In the genomic region with DNA sequence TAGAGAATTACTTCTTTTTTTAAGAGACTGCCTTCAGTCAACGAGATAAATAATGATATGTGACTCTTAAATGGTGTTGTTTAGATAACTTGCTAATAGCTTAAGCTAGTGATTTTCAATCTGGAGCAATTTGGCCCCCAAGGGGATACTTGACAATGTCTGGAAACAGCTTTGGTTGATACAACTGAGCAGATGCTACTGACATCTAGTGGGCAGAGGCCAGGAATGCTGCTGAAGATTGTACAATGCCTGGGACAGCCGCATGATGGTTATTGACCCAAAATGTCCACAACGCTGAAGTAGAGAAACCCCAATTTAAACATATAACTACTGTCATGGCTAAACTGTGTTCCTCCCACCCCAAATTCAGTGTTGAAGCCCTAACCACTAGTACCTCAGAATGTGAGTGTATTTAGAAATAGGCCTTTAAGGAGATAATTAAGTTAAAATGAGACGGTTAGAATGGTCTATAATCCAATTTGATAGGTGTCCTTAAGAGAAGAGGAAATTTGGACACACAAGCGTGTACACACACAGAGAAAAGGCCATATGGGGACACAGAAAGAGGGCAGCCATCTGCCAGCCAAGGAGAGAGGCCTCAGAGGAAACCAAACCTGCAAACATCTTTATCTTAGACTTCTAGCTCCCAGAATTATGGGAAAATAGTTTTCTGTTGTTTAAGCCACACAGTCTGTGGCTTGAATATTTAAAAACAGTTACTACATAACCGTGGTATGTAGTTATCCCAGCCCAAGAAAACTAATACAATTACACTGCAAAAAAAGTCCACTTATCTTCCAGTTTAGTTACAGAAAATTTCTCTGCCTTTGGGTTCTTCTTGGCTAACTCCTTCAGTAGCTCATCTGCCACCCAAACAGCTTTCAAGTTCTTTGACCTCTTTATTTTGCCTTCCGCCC, we compare ENCODE assay signal across 10 cellular contexts. TPM values are rescaled to one million over a fixed set of nuclear protein-coding genes. Genes with fewer than 3 reads are reported as not detected.
DNase-seq lines count a peak whose midpoint lies in the region; TF ChIP-seq lines count a peak whose summit lies in the region.
"Had no signal": no experiment of that assay in that cellular context is flagged by ENCODE, and none has a peak within 500 bp of the region (broad histone marks: within the 10 kb centered on the region; RNA-seq: fewer than 3 reads in every experiment).

No MANE protein-coding gene starts in this region.

- H3K4me3 ChIP-seq in MM.1S (ENCODE audit: low read length): no peak overlapping the region
- H3K4me3 ChIP-seq in cardiac muscle cell: no peak overlapping the region
- H3K4me3 ChIP-seq: BLaER1 treated with 17β-estradiol and CSF1 and Interleukin-3, amounts not matched to agents 10 nM and 100 nM; skin epidermis had no signal

- H3K4me1 ChIP-seq in MM.1S (ENCODE audit: low read length) (no peaks in the 10 kb centered on the region), cardiac muscle cell (ENCODE audit: low read depth) (no peaks in the 10 kb centered on the region)
- H3K4me1 ChIP-seq: BLaER1 treated with 17β-estradiol and CSF1 and Interleukin-3, amounts not matched to agents 10 nM and 100 nM had no signal

- H3K27ac ChIP-seq in MM.1S (ENCODE audit: low read length) (no peak overlapping the region), cardiac muscle cell (no peak overlapping the region)
- H3K27ac ChIP-seq: BLaER1 treated with 17β-estradiol and CSF1 and Interleukin-3, amounts not matched to agents 10 nM and 100 nM; skin epidermis had no signal

- CTCF ChIA-PET in HEK293T (lab: Yijun Ruan, JAX): interaction anchor here (0.6 to 3.8 kb wide), 14 partner anchors 12 to 300 kb away, joined by 3 to 55 read pairs (median 4); partner anchors contain the start of genes DOP1A, PRSS35 and UBE3D
- CTCF ChIA-PET in activated naive CD4-positive, alpha-beta T cell treated with anti-CD3 and anti-CD28 coated beads, Interleukin-2, amount 10 ng/mL, durations not matched to agents 7 days and 5 days (lab: Charles Lee): interaction anchor here (0.6 to 10.7 kb wide), 8 partner anchors 17 to 1043 kb away, joined by 3 to 169 read pairs (median 4); partner anchors contain the start of genes DOP1A and UBE3D

- H3K27me3 ChIP-seq in MM.1S (replicated peaks; ENCODE audit: insufficient read depth, low read length) (no peaks in the 10 kb centered on the region), cardiac muscle cell (no peaks in the 10 kb centered on the region)
- H3K27me3 ChIP-seq: BLaER1 treated with 17β-estradiol and CSF1 and Interleukin-3, amounts not matched to agents 10 nM and 100 nM had no signal

- no peaks in the 10 kb centered on the region for H4K20me1 ChIP-seq in MM.1S (ENCODE audit: insufficient read depth, low read length)
- H4K20me1 ChIP-seq: BLaER1 treated with 17β-estradiol and CSF1 and Interleukin-3, amounts not matched to agents 10 nM and 100 nM had no signal

- H3K9me3 Mint-ChIP-seq in activated naive CD4-positive, alpha-beta T cell treated with anti-CD3 and anti-CD28 coated beads, Interleukin-2, amount 10 ng/mL, durations not matched to agents 7 days and 5 days: no peaks in the 10 kb centered on the region

- POLR2A ChIA-PET in HEK293T (lab: Yijun Ruan, JAX): interaction anchor here (0.7 to 1.1 kb wide), 3 partner anchors 148 to 299 kb away, joined by 3 to 10 read pairs (median 8); partner anchors contain the start of genes DOP1A and UBE3D

- H3K4me1 Mint-ChIP-seq in activated naive CD4-positive, alpha-beta T cell treated with anti-CD3 and anti-CD28 coated beads, Interleukin-2, amount 10 ng/mL, durations not matched to agents 7 days and 5 days: no peaks in the 10 kb centered on the region

- no peaks in the 10 kb centered on the region for H3K9me2 ChIP-seq in MM.1S (replicated peaks; ENCODE audit: insufficient read depth, low read length)

- H3K79me2 ChIP-seq in MM.1S (ENCODE audit: low read length): no peaks in the 10 kb centered on the region

- H3K36me3 ChIP-seq in MM.1S (replicated peaks; ENCODE audit: insufficient read depth, low read length) (no peaks in the 10 kb centered on the region), cardiac muscle cell (no peaks in the 10 kb centered on the region)
- H3K36me3 ChIP-seq: BLaER1 treated with 17β-estradiol and CSF1 and Interleukin-3, amounts not matched to agents 10 nM and 100 nM had no signal

- TF ChIP-seq CTCF in MM.1S (IDR thresholded peaks at IDR 0.05; ENCODE audit: low read length): peak; percentile 84
- peak; percentile 90 for TF ChIP-seq CTCF in cardiac muscle cell (IDR thresholded peaks at IDR 0.05; ENCODE audit: low read depth, low read length)

- no peak overlapping the region for H3K9ac ChIP-seq in MM.1S (ENCODE audit: low read length)
- H3K9ac ChIP-seq: BLaER1 treated with 17β-estradiol and CSF1 and Interleukin-3, amounts not matched to agents 10 nM and 100 nM had no signal

- no peaks in the 10 kb centered on the region for H3K36me3 Mint-ChIP-seq in activated naive CD4-positive, alpha-beta T cell treated with anti-CD3 and anti-CD28 coated beads, Interleukin-2, amount 10 ng/mL, durations not matched to agents 7 days and 5 days

- no peak overlapping the region for H2AFZ ChIP-seq in MM.1S (ENCODE audit: low read length)

- H3K27me3 Mint-ChIP-seq in activated naive CD4-positive, alpha-beta T cell treated with anti-CD3 and anti-CD28 coated beads, Interleukin-2, amount 10 ng/mL, durations not matched to agents 7 days and 5 days: peaks cover 12% of the 10 kb centered on the region

- no peaks in the 10 kb centered on the region for H3F3A ChIP-seq in MM.1S (ENCODE audit: insufficient read depth, low read length)

- H3K4me2 ChIP-seq in MM.1S (ENCODE audit: low read depth, low read length): no peak overlapping the region
- H3K4me2 ChIP-seq: BLaER1 treated with 17β-estradiol and CSF1 and Interleukin-3, amounts not matched to agents 10 nM and 100 nM had no signal

- DNase-seq in NCI-H510A treated with DMSO at 0.1 percent for 48 hours (lab: John Stamatoyannopoulos, UW): peak; percentile 10
- DNase-seq in NCI-H510A (lab: John Stamatoyannopoulos, UW): no peak
- DNase-seq in HEK293T (ENCODE audit: extremely low spot score): peak; percentile 56
- DNase-seq in MM.1S: peak; percentile 67
- DNase-seq in SHP77 (lab: John Stamatoyannopoulos, UW): peak; percentile 59 to 63
- DNase-seq in activated naive CD4-positive, alpha-beta T cell treated with anti-CD3 and anti-CD28 coated beads, Interleukin-2, amount 10 ng/mL, durations not matched to agents 7 days and 5 days: peak; percentile 70
- peak; percentile 75 to 86 for DNase-seq in cardiac muscle cell (ENCODE audit: low read depth in 1 of 2, low spot score in 1 of 2)
- peak; percentile 51 for DNase-seq in pulmonary artery endothelial cell (ENCODE audit: low read depth, low spot score)

- H3K9me3 ChIP-seq in MM.1S (replicated peaks; ENCODE audit: insufficient read depth, low read length): no peaks in the 10 kb centered on the region
- H3K9me3 ChIP-seq in cardiac muscle cell (ENCODE audit: low read depth): no peaks in the 10 kb centered on the region
- H3K9me3 ChIP-seq: BLaER1 treated with 17β-estradiol and CSF1 and Interleukin-3, amounts not matched to agents 10 nM and 100 nM had no signal

- H3K27ac Mint-ChIP-seq in activated naive CD4-positive, alpha-beta T cell treated with anti-CD3 and anti-CD28 coated beads, Interleukin-2, amount 10 ng/mL, durations not matched to agents 7 days and 5 days: no peak overlapping the region

- no peak overlapping the region for H3K4me3 Mint-ChIP-seq in activated naive CD4-positive, alpha-beta T cell treated with anti-CD3 and anti-CD28 coated beads, Interleukin-2, amount 10 ng/mL, durations not matched to agents 7 days and 5 days

TF ChIP-seq in HEK293T, 16 proteins besides CTCF, POLR2A, EP300 and RAD21:
- TF ChIP-seq HDGF (IDR thresholded peaks at IDR 0.05; ENCODE audit: borderline replicate concordance): no peak
- no peak for TF ChIP-seq LEF1 (IDR thresholded peaks at IDR 0.05; ENCODE audit: borderline replicate concordance)
- no peak for TF ChIP-seq FOXM1 (IDR thresholded peaks at IDR 0.05; ENCODE audit: borderline replicate concordance)
- TF ChIP-seq NFRKB (IDR thresholded peaks at IDR 0.05): no peak
- no peak for TF ChIP-seq TARDBP (IDR thresholded peaks at IDR 0.05)
- TF ChIP-seq ELF4 (IDR thresholded peaks at IDR 0.05): no peak
- TF ChIP-seq BHLHE40 (IDR thresholded peaks at IDR 0.05; ENCODE audit: borderline replicate concordance): no peak
- TF ChIP-seq L3MBTL2 (conservative IDR thresholded peaks at IDR 0.05): no peak
- no peak for TF ChIP-seq FOXK2 (IDR thresholded peaks at IDR 0.05)
- TF ChIP-seq CTBP1 (IDR thresholded peaks at IDR 0.05; ENCODE audit: borderline replicate concordance): no peak
- no peak for TF ChIP-seq SP1 (IDR thresholded peaks at IDR 0.05)
- no peak for TF ChIP-seq ARNT (IDR thresholded peaks at IDR 0.05)
- TF ChIP-seq SUZ12 (IDR thresholded peaks at IDR 0.05): no peak
- TF ChIP-seq FOXA1 (IDR thresholded peaks at IDR 0.05): no peak
- TF ChIP-seq ZNF384 (IDR thresholded peaks at IDR 0.05): no peak
- TF ChIP-seq PKNOX1 (IDR thresholded peaks at IDR 0.05): no peak
TF ChIP-seq in HEK293T: peak in this region for 0.

RNA-seq across cellular contexts. Expression of gene RWDD2A, which starts 22.2 kb away (rescaled TPM):
- total RNA-seq in cardiac muscle cell: 5.6 and 5.9 TPM in 2 replicates
- 11.0 and 13.5 TPM in 2 replicates for polyA plus RNA-seq in cardiac muscle cell
- total RNA-seq in pulmonary artery endothelial cell: 3.1 and 4.6 TPM in 2 replicates

RNA-seq across cellular contexts. Expression of gene PGM3, which starts 22.3 kb away (rescaled TPM):
- total RNA-seq in cardiac muscle cell: 23.3 and 23.9 TPM in 2 replicates
- polyA plus RNA-seq in cardiac muscle cell: 39.7 and 45.3 TPM in 2 replicates
- total RNA-seq in pulmonary artery endothelial cell: 74.8 and 121 TPM in 2 replicates
